ENCODE assay signal across 22 cellular contexts in genomic region chr10:19133992-19134391, GRCh38.
"Had no signal": no experiment of that assay in that cellular context is flagged by ENCODE, and none has a peak within 500 bp of the region (broad histone marks: within the 10 kb centered on the region; RNA-seq: fewer than 3 reads in every experiment).

No MANE protein-coding gene starts in this region.

- H3K9me3 ChIP-seq: colonic mucosa, esophagus muscularis mucosa, gastroesophageal sphincter, heart left ventricle, left lung, lower lobe of right lung had no signal

- ATAC-seq: effector memory CD8-positive, alpha-beta T cell; foreskin keratinocyte; gastroesophageal sphincter; heart left ventricle; left cardiac atrium; left lung; left ventricle myocardium superior; lower lobe of right lung; naive thymus-derived CD4-positive, alpha-beta T cell had no signal

- H3K4me3 ChIP-seq: colonic mucosa, esophagus muscularis mucosa, gastroesophageal sphincter, heart left ventricle, hepatocyte, left lung, lower lobe of right lung had no signal

- H3K36me3 Mint-ChIP-seq: naive thymus-derived CD4-positive, alpha-beta T cell had no signal

- H3K4me3 Mint-ChIP-seq: dendritic cell treated with granulocyte-macrophage colony-stimulating factor and Interleukin-4, amounts not matched to agents 40 ng/mL and 50 ng/mL, for 4 days; effector memory CD8-positive, alpha-beta T cell; naive thymus-derived CD4-positive, alpha-beta T cell had no signal

- H3K4me1 ChIP-seq: colonic mucosa, esophagus muscularis mucosa, foreskin keratinocyte, gastroesophageal sphincter, heart left ventricle, left lung, lower lobe of right lung had no signal

- DNase-seq: colonic mucosa; cortex of kidney; effector CD8-positive, alpha-beta T cell; effector memory CD8-positive, alpha-beta T cell; foreskin keratinocyte; heart left ventricle; hypothalamus; left cardiac atrium; left lung; left ventricle myocardium superior; lower lobe of right lung; mesenchymal stem cell; midbrain; naive thymus-derived CD4-positive, alpha-beta T cell had no signal

- FAIRE-seq: endothelial cell of umbilical vein, frontal cortex, islet of Langerhans, keratinocyte had no signal

- H3K36me3 ChIP-seq: colonic mucosa, esophagus muscularis mucosa, gastroesophageal sphincter, heart left ventricle, left lung, lower lobe of right lung had no signal

- H3K4me1 Mint-ChIP-seq: naive thymus-derived CD4-positive, alpha-beta T cell had no signal

- H3K27ac Mint-ChIP-seq: dendritic cell treated with granulocyte-macrophage colony-stimulating factor and Interleukin-4, amounts not matched to agents 40 ng/mL and 50 ng/mL, for 4 days; effector memory CD8-positive, alpha-beta T cell; naive thymus-derived CD4-positive, alpha-beta T cell had no signal

- H3K27me3 Mint-ChIP-seq: dendritic cell treated with granulocyte-macrophage colony-stimulating factor and Interleukin-4, amounts not matched to agents 40 ng/mL and 50 ng/mL, for 4 days; effector memory CD8-positive, alpha-beta T cell; naive thymus-derived CD4-positive, alpha-beta T cell had no signal

- H3K27me3 ChIP-seq: colonic mucosa, esophagus muscularis mucosa, foreskin keratinocyte, gastroesophageal sphincter, hepatocyte, left lung had no signal

- H3K4me2 ChIP-seq: hepatocyte had no signal

- H3K27ac ChIP-seq: colonic mucosa, esophagus muscularis mucosa, foreskin keratinocyte, gastroesophageal sphincter, heart left ventricle, hepatocyte, left lung, lower lobe of right lung had no signal

- H3K79me2 ChIP-seq: hepatocyte had no signal

- H2AFZ ChIP-seq: hepatocyte had no signal
